Comparison of ENCODE assay signal across 1 cellular context in genomic region chr10:3560628-3561027, GRCh38.
TF ChIP-seq lines count a peak whose summit lies in the region.
"Not testable (repeated sequence)": the region's sequence is repeated elsewhere in the genome, so short reads cannot be mapped to it uniquely, and the experiment has no call there.

No MANE protein-coding gene starts in this region.

- H3K4me3 ChIP-seq in HEK293 (ENCODE audit: low read depth, low read length), result not testable (repeated sequence)

- H3K27ac ChIP-seq in HEK293 (ENCODE audit: extremely low read depth, low read depth, low read length), result not testable (repeated sequence)

- POLR2A ChIA-PET in HEK293 (lab: Yijun Ruan, JAX), result not testable (repeated sequence)

- H3K36me3 ChIP-seq in HEK293 (ENCODE audit: control insufficient read depth in 2 of 2, insufficient read depth in 1 of 2, low read length in 2 of 2), result not testable (repeated sequence)

- not testable (repeated sequence) for H3K9me3 ChIP-seq in HEK293 (ENCODE audit: control insufficient read depth, insufficient read depth, low read depth, low read length)

- not testable (repeated sequence) for H3K4me1 ChIP-seq in HEK293 (ENCODE audit: control insufficient read depth, insufficient read depth, low read length)

- TF ChIP-seq CTCF in HEK293 (tag by site-specific recombination; IDR thresholded peaks at IDR 0.05), result not testable (repeated sequence)

- CTCF ChIA-PET in HEK293 (lab: Yijun Ruan, JAX), result not testable (repeated sequence)

TF ChIP-seq in HEK293, 187 proteins besides CTCF, POLR2A, EP300 and RAD21:
- TF ChIP-seq ZNF280D (tag by site-specific recombination; IDR thresholded peaks at IDR 0.05) (0 out of 2 replicates have a peak, but pooled peaks have one; percentile 63), ZNF146 (tag by site-specific recombination; IDR thresholded peaks at IDR 0.05) (peak; percentile 96)
